28 cellular contexts compared by ENCODE assay signal in genomic region chr12:91225316-91225715, GRCh38. TPM values are rescaled to one million over a fixed set of nuclear protein-coding genes. Genes with fewer than 3 reads are reported as not detected.
DNase-seq lines count a peak whose midpoint lies in the region; ATAC-seq and TF ChIP-seq lines count a peak whose summit lies in the region.
"Had no signal": no experiment of that assay in that cellular context is flagged by ENCODE, and none has a peak within 500 bp of the region (broad histone marks: within the 10 kb centered on the region; RNA-seq: fewer than 3 reads in every experiment).

No MANE protein-coding gene starts in this region.

- POLR2A ChIA-PET in MCF 10A (lab: Yijun Ruan, JAX), result interaction anchor here (0.6 to 1.6 kb wide), 3 partner anchors 16 to 212 kb away, joined by 3 to 5 read pairs (median 4); no protein-coding TSS in a partner anchor

- no peaks in the 10 kb centered on the region for H3K4me1 Mint-ChIP-seq in MCF 10A (ENCODE audit: insufficient read depth, unreplicated experiment)
- H3K4me1 Mint-ChIP-seq: activated CD4-positive, alpha-beta T cell treated with anti-CD3 and anti-CD28 coated beads, Interleukin-2, amount 10 ng/mL, durations not matched to agents 7 days and 5 days; central memory CD8-positive, alpha-beta T cell; nephron progenitor cell; stimulated activated naive CD8-positive, alpha-beta T cell treated with anti-CD3 and anti-CD28 coated beads, Interleukin-15, amount 100 ng/mL, for 72 hours had no signal

- intact Hi-C loops in MCF 10A (cut with micrococcal nuclease) (no loop called here), breast epithelium (cut with DNase I; ENCODE audit: low total_unique reads) (no loop called here), left ventricle myocardium inferior (cut with micrococcal nuclease) (no loop called here), uterus (cut with DNase I; ENCODE audit: low total_unique reads) (no loop called here), mucosa of descending colon (cut with DNase I, micrococcal nuclease) (no loop called here)

- H3K27me3 Mint-ChIP-seq in MCF 10A (ENCODE audit: insufficient read depth, unreplicated experiment), result no peaks in the 10 kb centered on the region
- H3K27me3 Mint-ChIP-seq: activated CD4-positive, alpha-beta T cell treated with anti-CD3 and anti-CD28 coated beads, Interleukin-2, amount 10 ng/mL, durations not matched to agents 7 days and 5 days; stimulated activated naive CD8-positive, alpha-beta T cell treated with anti-CD3 and anti-CD28 coated beads, Interleukin-15, amount 100 ng/mL, for 72 hours; type B pancreatic cell had no signal

- no peaks in the 10 kb centered on the region for H3K36me3 Mint-ChIP-seq in MCF 10A (ENCODE audit: insufficient read depth, unreplicated experiment)
- H3K36me3 Mint-ChIP-seq: mesothelial cell of epicardium, type B pancreatic cell had no signal

- H3K36me3 ChIP-seq in breast epithelium, result no peaks in the 10 kb centered on the region
- H3K36me3 ChIP-seq in adipocyte (ENCODE audit: control insufficient read depth, insufficient read depth, low read length, severe bottlenecking), result no peaks in the 10 kb centered on the region
- no peaks in the 10 kb centered on the region for H3K36me3 ChIP-seq in left ventricle myocardium inferior
- no peaks in the 10 kb centered on the region for H3K36me3 ChIP-seq in uterus
- H3K36me3 ChIP-seq in mucosa of descending colon (ENCODE audit: low read depth), result no peaks in the 10 kb centered on the region
- H3K36me3 ChIP-seq: BLaER1 treated with 17β-estradiol and CSF1 and Interleukin-3, amounts not matched to agents 10 nM and 100 nM; esophagus squamous epithelium; MG63 had no signal

- H3K27ac ChIP-seq in breast epithelium (no peak overlapping the region), left ventricle myocardium inferior (replicated peaks) (peak overlapping the region; percentile 63), uterus (peak overlapping the region; percentile 28 to 42)
- H3K27ac ChIP-seq: 22Rv1; BLaER1 treated with 17β-estradiol and CSF1 and Interleukin-3, amounts not matched to agents 10 nM and 100 nM had no signal

- TF ChIP-seq POLR2A in breast epithelium (IDR thresholded peaks at IDR 0.05), result no peak
- no peak for TF ChIP-seq POLR2A in uterus (IDR thresholded peaks at IDR 0.05)

- ATAC-seq in mucosa of descending colon (no peak), GM18907 (IDR thresholded peaks at IDR 0.05; ENCODE audit: unreplicated experiment) (no peak), HG02798 (IDR thresholded peaks at IDR 0.05; ENCODE audit: poor library complexity, unreplicated experiment) (no peak)
- ATAC-seq: stimulated activated naive CD8-positive, alpha-beta T cell treated with anti-CD3 and anti-CD28 coated beads, Interleukin-15, amount 100 ng/mL, for 72 hours had no signal

- peak overlapping the region; percentile 83 for H3K9ac ChIP-seq in adipocyte (ENCODE audit: low read length)
- H3K9ac ChIP-seq: BLaER1 treated with 17β-estradiol and CSF1 and Interleukin-3, amounts not matched to agents 10 nM and 100 nM had no signal

- TF ChIP-seq CTCF in MCF 10A (IDR thresholded peaks at IDR 0.05; ENCODE audit: unreplicated experiment), result no peak
- TF ChIP-seq CTCF in breast epithelium (IDR thresholded peaks at IDR 0.05), result no peak
- no peak for TF ChIP-seq CTCF in left ventricle myocardium inferior (IDR thresholded peaks at IDR 0.05; ENCODE audit: borderline replicate concordance)
- no peak for TF ChIP-seq CTCF in uterus (IDR thresholded peaks at IDR 0.05)
- no peak for TF ChIP-seq CTCF in mucosa of descending colon (IDR thresholded peaks at IDR 0.05)

- H3K9me3 Mint-ChIP-seq in MCF 10A (ENCODE audit: unreplicated experiment), result no peaks in the 10 kb centered on the region
- H3K9me3 Mint-ChIP-seq: activated CD4-positive, alpha-beta T cell treated with anti-CD3 and anti-CD28 coated beads, Interleukin-2, amount 10 ng/mL, durations not matched to agents 7 days and 5 days; central memory CD8-positive, alpha-beta T cell; mesothelial cell of epicardium; nephron progenitor cell; stimulated activated naive CD8-positive, alpha-beta T cell treated with anti-CD3 and anti-CD28 coated beads, Interleukin-15, amount 100 ng/mL, for 72 hours; type B pancreatic cell had no signal

- DNase-seq in MCF 10A (ENCODE audit: unreplicated experiment), result peak; percentile 46
- DNase-seq in breast epithelium (ENCODE audit: low spot score in 2 of 2), result no peak
- DNase-seq in adipocyte (ENCODE audit: low read depth), result peak; percentile 75
- no peak for DNase-seq in left ventricle myocardium inferior
- DNase-seq in uterus, result no peak
- DNase-seq in mucosa of descending colon, result no peak
- DNase-seq: activated CD4-positive, alpha-beta T cell treated with anti-CD3 and anti-CD28 coated beads, Interleukin-2, amount 10 ng/mL, durations not matched to agents 7 days and 5 days; activated CD8-positive, alpha-beta memory T cell treated with anti-CD3 and anti-CD28 coated beads, Interleukin-2, amount 50 U/mL, for 48 hours; activated effector memory CD4-positive, alpha-beta T cell treated with Interleukin-2 at 50 U/mL for 16 hours; effector CD8-positive, alpha-beta T cell; esophagus squamous epithelium; MG63; NCI-H187; NCI-H226; nephron progenitor cell; posterior cingulate gyrus; RPMI8226; small intestine; stimulated activated CD4-positive, alpha-beta T cell treated with anti-CD3 and anti-CD28 coated beads, Interleukin-4, amount 100 ng/mL, for 1 hour; stimulated activated naive CD8-positive, alpha-beta T cell treated with anti-CD3 and anti-CD28 coated beads, Interleukin-15, amount 100 ng/mL, for 72 hours had no signal

- H3K4me3 ChIP-seq in breast epithelium (no peak overlapping the region), adipocyte (ENCODE audit: low read length) (peak overlapping the region; percentile 70), left ventricle myocardium inferior (no peak overlapping the region), uterus (no peak overlapping the region), mucosa of descending colon (no peak overlapping the region)
- H3K4me3 ChIP-seq: BLaER1 treated with 17β-estradiol and CSF1 and Interleukin-3, amounts not matched to agents 10 nM and 100 nM; esophagus squamous epithelium; MG63 had no signal

- no peaks in the 10 kb centered on the region for H3K27me3 ChIP-seq in breast epithelium
- H3K27me3 ChIP-seq in adipocyte (replicated peaks; ENCODE audit: control insufficient read depth, insufficient read depth, low read length), result no peaks in the 10 kb centered on the region
- no peaks in the 10 kb centered on the region for H3K27me3 ChIP-seq in left ventricle myocardium inferior (ENCODE audit: low read depth)
- no peaks in the 10 kb centered on the region for H3K27me3 ChIP-seq in uterus
- H3K27me3 ChIP-seq: BLaER1 treated with 17β-estradiol and CSF1 and Interleukin-3, amounts not matched to agents 10 nM and 100 nM; esophagus squamous epithelium; MG63 had no signal

- CTCF ChIA-PET in MCF 10A (lab: Yijun Ruan, JAX), result interaction anchor here (0.6 to 0.7 kb wide), 2 partner anchors 1260 to 1452 kb away, joined by 3 to 4 read pairs; no protein-coding TSS in a partner anchor

- no peaks in the 10 kb centered on the region for H3K9me3 ChIP-seq in breast epithelium
- H3K9me3 ChIP-seq in adipocyte (ENCODE audit: control insufficient read depth, low read length), result no peaks in the 10 kb centered on the region
- no peaks in the 10 kb centered on the region for H3K9me3 ChIP-seq in left ventricle myocardium inferior (replicated peaks)
- no peaks in the 10 kb centered on the region for H3K9me3 ChIP-seq in uterus
- no peaks in the 10 kb centered on the region for H3K9me3 ChIP-seq in mucosa of descending colon
- H3K9me3 ChIP-seq: BLaER1 treated with 17β-estradiol and CSF1 and Interleukin-3, amounts not matched to agents 10 nM and 100 nM; esophagus squamous epithelium; MG63 had no signal

- no peaks in the 10 kb centered on the region for H3K4me1 ChIP-seq in breast epithelium
- peaks cover 59% of the 10 kb centered on the region for H3K4me1 ChIP-seq in adipocyte (ENCODE audit: control insufficient read depth, insufficient read depth, low read length)
- H3K4me1 ChIP-seq in left ventricle myocardium inferior, result no peaks in the 10 kb centered on the region
- H3K4me1 ChIP-seq in uterus, result peaks cover 0 to 4% of the 10 kb centered on the region in 2 donors
- no peaks in the 10 kb centered on the region for H3K4me1 ChIP-seq in mucosa of descending colon (ENCODE audit: low read depth)

- BruUV-seq in MCF 10A (replicated peaks; lab: Mats Ljungman, UMichigan), result no TSS peak

- no peak overlapping the region for H3K4me3 Mint-ChIP-seq in MCF 10A (ENCODE audit: unreplicated experiment)
- H3K4me3 Mint-ChIP-seq: activated CD4-positive, alpha-beta T cell treated with anti-CD3 and anti-CD28 coated beads, Interleukin-2, amount 10 ng/mL, durations not matched to agents 7 days and 5 days; central memory CD8-positive, alpha-beta T cell; mesothelial cell of epicardium; nephron progenitor cell; stimulated activated naive CD8-positive, alpha-beta T cell treated with anti-CD3 and anti-CD28 coated beads, Interleukin-15, amount 100 ng/mL, for 72 hours; type B pancreatic cell had no signal

- no peak overlapping the region for H3K27ac Mint-ChIP-seq in MCF 10A (ENCODE audit: low read depth, unreplicated experiment)
- H3K27ac Mint-ChIP-seq: activated CD4-positive, alpha-beta T cell treated with anti-CD3 and anti-CD28 coated beads, Interleukin-2, amount 10 ng/mL, durations not matched to agents 7 days and 5 days; nephron progenitor cell; stimulated activated naive CD8-positive, alpha-beta T cell treated with anti-CD3 and anti-CD28 coated beads, Interleukin-15, amount 100 ng/mL, for 72 hours; type B pancreatic cell had no signal

RNA-seq across cellular contexts. Expression of gene DCN, which starts 42.7 kb away (rescaled TPM):
- total RNA-seq in MCF 10A (2022), result 33.1 and 46.5 TPM in 2 replicates
- 1,000 to 10,000 TPM; 1,081 to 4,374 (median 1,702) TPM for total RNA-seq in breast epithelium
- total RNA-seq in left ventricle myocardium inferior, result 716 TPM
- 1,000 to 10,000 TPM; 1,699 to 4,675 (median 2,258) TPM for total RNA-seq in uterus
- total RNA-seq in mucosa of descending colon, result 100 to 1,000 TPM in 2 of 3 donors, 10 to 100 TPM in 1; 91.0 to 705 (median 315) TPM
- total RNA-seq: activated CD4-positive, alpha-beta T cell treated with anti-CD3 and anti-CD28 coated beads, Interleukin-2, amount 10 ng/mL, durations not matched to agents 7 days and 5 days; G401 had no signal

Comparison
In these comparisons a context has a peak if more than half of its experiments do, and no peak if none do; other contexts are left out.
1. DNase-seq: peak in MCF 10A (single experiment) and adipocyte (single experiment); none in breast epithelium (0 of 2), left ventricle myocardium inferior (single experiment), uterus (0 of 2) and mucosa of descending colon (0 of 3).
2. H3K27ac ChIP-seq: peak in left ventricle myocardium inferior (single experiment) and uterus (2 of 2); none in breast epithelium (0 of 2).